Comparison of ENCODE assay signal across 1 cellular context in genomic region chr3:40306336-40306735, GRCh38.
TF ChIP-seq lines count a peak whose summit lies in the region.

No MANE protein-coding gene starts in this region.

TF ChIP-seq in endothelial cell of umbilical vein, 7 proteins besides CTCF, POLR2A, EP300 and RAD21:
- no peak for TF ChIP-seq EZH2 (IDR thresholded peaks at IDR 0.05; ENCODE audit: borderline replicate concordance, low read depth, low read length, severe bottlenecking)
- TF ChIP-seq MYC (IDR thresholded peaks at IDR 0.05; ENCODE audit: low read depth, low read length) = no peak
- no peak for TF ChIP-seq FOS (IDR thresholded peaks at IDR 0.05; ENCODE audit: borderline replicate concordance, insufficient read depth, low read length)
- no peak for TF ChIP-seq GATA2 (IDR thresholded peaks at IDR 0.05; ENCODE audit: insufficient read depth, insufficient read length, low read depth, low read length)
- no peak for TF ChIP-seq JUN (IDR thresholded peaks at IDR 0.05; ENCODE audit: borderline replicate concordance, insufficient read depth, insufficient read length, low read depth)
- no peak for TF ChIP-seq MAX (IDR thresholded peaks at IDR 0.05; ENCODE audit: insufficient read depth, insufficient read length)
- TF ChIP-seq POLR2AphosphoS5 (IDR thresholded peaks at IDR 0.05; ENCODE audit: insufficient read depth, low read depth, low read length) = no peak
